ENCODE assay signal across 8 cellular contexts in the genomic region with DNA sequence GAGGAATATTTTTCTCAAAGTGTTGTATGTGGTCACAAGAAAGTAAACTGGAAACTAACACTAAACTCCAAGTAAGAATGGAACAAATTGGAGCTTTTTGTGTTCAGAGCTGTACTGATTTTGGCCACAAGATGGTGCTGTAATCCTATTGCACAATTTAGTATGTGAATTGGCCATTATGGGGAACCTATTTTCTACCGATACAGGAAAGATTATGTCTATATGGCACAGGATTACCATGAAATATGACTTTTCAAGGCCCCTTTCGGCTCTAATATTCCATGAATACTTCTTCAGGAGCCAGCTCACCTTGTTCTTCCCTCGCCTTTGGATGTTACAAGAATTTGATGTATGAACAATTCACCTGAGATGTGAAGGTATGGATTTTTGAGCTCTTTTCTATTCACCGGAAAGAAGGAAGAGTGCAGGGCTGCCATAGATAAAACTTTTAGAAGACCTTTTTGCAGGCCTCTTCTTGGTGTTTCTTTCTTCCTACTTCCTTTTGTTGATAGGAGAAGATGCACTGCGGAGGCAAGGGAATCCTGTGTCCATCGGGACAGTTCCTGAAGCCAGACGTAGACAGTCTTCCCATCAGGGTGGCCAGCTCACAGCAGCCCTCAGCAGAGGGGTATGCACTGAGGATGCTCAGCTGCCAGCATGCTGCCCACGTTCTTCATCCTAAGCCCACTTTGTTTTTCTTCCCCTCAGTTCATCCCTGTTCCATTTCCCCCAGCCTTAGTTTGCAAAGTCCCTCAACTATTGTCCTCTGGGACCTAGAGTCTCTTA. TPM values are rescaled to one million over a fixed set of nuclear protein-coding genes. Genes with fewer than 3 reads are reported as not detected.
A peak's percentile ranks its signal among the peaks of the same experiment; 100 is the strongest.
DNase-seq lines count a peak whose midpoint lies in the region; ATAC-seq and TF ChIP-seq lines count a peak whose summit lies in the region.

No MANE protein-coding gene starts in this region.

- H3K4me3 ChIP-seq in esophagus squamous epithelium (no peak overlapping the region), neural progenitor cell (no peak overlapping the region)

- H3K9me3 ChIP-seq in esophagus squamous epithelium (no peaks in the 10 kb centered on the region), neural progenitor cell (ENCODE audit: low read depth) (no peaks in the 10 kb centered on the region)

- H3K4me1 ChIP-seq in esophagus squamous epithelium (peaks cover 0 to 8% (median 0%) of the 10 kb centered on the region in 3 donors), neural progenitor cell (no peaks in the 10 kb centered on the region)

- no peak overlapping the region for H3K4me3 Mint-ChIP-seq in neural progenitor cell

- DNase-seq in GM10266 (ENCODE audit: extremely low spot score) (peak; percentile 35), NCI-H345 (lab: John Stamatoyannopoulos, UW) (peak; percentile 69), esophagus squamous epithelium (lab: John Stamatoyannopoulos, UW) (no peak), neural progenitor cell (ENCODE audit: low spot score) (peak; percentile 64), occipital lobe (lab: John Stamatoyannopoulos, UW) (no peak)
- peak; percentile 50 for DNase-seq in activated CD4-positive, alpha-beta T cell treated with anti-CD3 and anti-CD28 coated beads, Interleukin-2, amount 50 U/mL, for 1 hour

- no peak overlapping the region for H3K27ac ChIP-seq in 22Rv1
- H3K27ac ChIP-seq in esophagus squamous epithelium = no peak overlapping the region
- no peak overlapping the region for H3K27ac ChIP-seq in neural progenitor cell

- H3K36me3 Mint-ChIP-seq in neural progenitor cell = no peaks in the 10 kb centered on the region

- intact Hi-C loops in esophagus squamous epithelium (cut with DNase I) = loop anchor here (5.0 kb wide), 1 partner anchor 312 kb away; no protein-coding TSS in a partner anchor

- peak; percentile 89 for ATAC-seq in HG02938 (IDR thresholded peaks at IDR 0.05; ENCODE audit: unreplicated experiment)

- peaks cover 0 to 32% (median 4%) of the 10 kb centered on the region in 3 donors for H3K36me3 ChIP-seq in esophagus squamous epithelium
- H3K36me3 ChIP-seq in neural progenitor cell = peaks cover 7% of the 10 kb centered on the region

- H4K20me1 ChIP-seq in neural progenitor cell (ENCODE audit: low read depth) = no peaks in the 10 kb centered on the region

- TF ChIP-seq CTCF in 22Rv1 (IDR thresholded peaks at IDR 0.05) = peak; percentile 94
- peak; percentile 83 for TF ChIP-seq CTCF in GM10266 (IDR thresholded peaks at IDR 0.05; ENCODE audit: control insufficient read depth, insufficient read depth, low read depth, missing control alignments)
- TF ChIP-seq CTCF in esophagus squamous epithelium (IDR thresholded peaks at IDR 0.05) = peak; percentile 70 to 93 (median 89)
- peak; percentile 97 for TF ChIP-seq CTCF in neural progenitor cell (IDR thresholded peaks at IDR 0.05)

- no peak for TF ChIP-seq POLR2A in esophagus squamous epithelium (IDR thresholded peaks at IDR 0.05)

- H3K9me3 Mint-ChIP-seq in neural progenitor cell = no peaks in the 10 kb centered on the region

- H3K27me3 ChIP-seq in esophagus squamous epithelium = no peaks in the 10 kb centered on the region
- no peaks in the 10 kb centered on the region for H3K27me3 ChIP-seq in neural progenitor cell

- H3K27me3 Mint-ChIP-seq in neural progenitor cell (ENCODE audit: insufficient read depth, low read depth) = no peaks in the 10 kb centered on the region

- no peak overlapping the region for H3K27ac Mint-ChIP-seq in neural progenitor cell

- 59 to 66% methylated on average over 8 of the region's 8 CpGs for WGBS in esophagus squamous epithelium, 2 donors

- no peak overlapping the region for H3K9ac ChIP-seq in neural progenitor cell

- no peak overlapping the region for H3K4me2 ChIP-seq in neural progenitor cell

- no peaks in the 10 kb centered on the region for H3K4me1 Mint-ChIP-seq in neural progenitor cell

- no peak overlapping the region for H2AFZ ChIP-seq in neural progenitor cell (replicated peaks)

- peaks cover 23% of the 10 kb centered on the region for H3F3A ChIP-seq in neural progenitor cell (ENCODE audit: low read depth)

- peaks cover under 1% of the 10 kb centered on the region for H3K79me2 ChIP-seq in neural progenitor cell (ENCODE audit: low read depth)

RNA-seq across cellular contexts. Expression of gene MRPL44, which starts 13.3 kb away (rescaled TPM):
- 10 to 100 TPM; 18.5 to 35.6 (median 23.5) TPM for total RNA-seq in esophagus squamous epithelium
- total RNA-seq in neural progenitor cell (ENCODE audit: low replicate concordance) = 56.6 and 70.8 TPM in 2 replicates
- 80.2 TPM for total RNA-seq in occipital lobe

RNA-seq across cellular contexts. Expression of gene WDFY1, which starts 25.4 kb away (rescaled TPM):
- total RNA-seq in esophagus squamous epithelium (10 to 100 TPM; 13.8 to 36.4 (median 21.3) TPM), neural progenitor cell (ENCODE audit: low replicate concordance) (119 and 177 TPM in 2 replicates), occipital lobe (67.8 TPM)

Comparison
In these comparisons a context has a peak if more than half of its experiments do, and no peak if none do; other contexts are left out.
1. DNase-seq: peak in GM10266 (single experiment), NCI-H345 (single experiment), activated CD4-positive, alpha-beta T cell treated with anti-CD3 and anti-CD28 coated beads, Interleukin-2, amount 50 U/mL, for 1 hour (single experiment) and neural progenitor cell (single experiment); none in esophagus squamous epithelium (single experiment) and occipital lobe (single experiment).
2. Peak in every context shown above with its lines, with median percentiles within 50 percentile points of each other: CTCF ChIP-seq.